Comparison of ENCODE assay signal across 12 cellular contexts in the genomic region with DNA sequence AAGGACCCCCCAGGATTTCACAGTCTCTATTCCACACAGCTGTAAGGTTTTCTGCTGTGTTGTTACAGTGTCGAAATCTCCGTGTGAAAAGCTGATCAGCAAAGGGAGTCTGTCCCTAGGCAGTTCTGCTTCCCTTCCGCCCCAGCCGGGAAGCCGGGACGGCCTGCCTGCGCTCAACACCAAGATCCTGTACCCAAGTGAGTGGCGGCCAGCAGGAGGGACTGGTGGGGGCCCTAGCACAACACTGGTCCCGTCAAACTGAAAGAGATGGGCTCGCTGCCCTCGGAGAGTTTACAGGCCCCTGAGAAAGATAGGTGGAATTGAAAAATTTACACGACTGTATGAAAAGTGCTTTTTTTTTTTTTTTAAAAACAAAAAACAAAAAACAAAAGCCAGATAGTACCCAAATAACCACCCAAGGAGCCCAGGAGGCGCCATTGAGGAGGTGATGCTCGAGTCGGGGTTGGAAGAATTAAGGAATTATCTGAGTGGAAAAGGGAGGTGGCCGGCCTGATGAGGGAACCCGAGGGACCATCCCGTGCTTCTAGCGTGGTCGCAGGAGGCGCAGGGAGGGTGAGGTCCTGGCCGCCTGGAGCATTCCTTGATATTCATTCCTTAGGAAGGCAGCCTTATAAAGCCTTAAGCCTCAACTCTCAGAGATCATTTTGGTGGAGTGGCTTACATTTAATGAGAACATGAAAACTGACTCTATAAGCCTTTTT.
"Had no signal": no experiment of that assay in that cellular context is flagged by ENCODE, and none has a peak within 500 bp of the region (broad histone marks: within the 10 kb centered on the region; RNA-seq: fewer than 3 reads in every experiment).

No MANE protein-coding gene starts in this region.

- H3K27ac Mint-ChIP-seq: nephron progenitor cell had no signal

- H3K9me3 ChIP-seq: left ventricle myocardium inferior, ovary had no signal

- ATAC-seq: Right ventricle myocardium inferior; stimulated activated naive B cell treated with anti-CD40 and anti-IgM and Interleukin-4, amounts not matched to agents 10 μg/mL and 1 μg/mL and 100 μg/mL, for 72 hours had no signal

- H3K4me3 ChIP-seq: left ventricle myocardium inferior, ovary had no signal

- H3K27me3 Mint-ChIP-seq: brain; stimulated activated naive B cell treated with anti-CD40 and anti-IgM and Interleukin-4, amounts not matched to agents 10 μg/mL and 1 μg/mL and 100 μg/mL, for 72 hours had no signal

- H3K36me3 ChIP-seq: ovary had no signal

- FAIRE-seq: islet of Langerhans had no signal

- H3K27ac ChIP-seq: left ventricle myocardium inferior, ovary had no signal

- H3K4me3 Mint-ChIP-seq: brain; nephron progenitor cell; stimulated activated naive B cell treated with anti-CD40 and anti-IgM and Interleukin-4, amounts not matched to agents 10 μg/mL and 1 μg/mL and 100 μg/mL, for 72 hours had no signal

- DNase-seq: activated CD4-positive, alpha-beta T cell treated with anti-CD3 and anti-CD28 coated beads, Interleukin-2, amount 50 U/mL, for 1 hour; activated naive CD4-positive, alpha-beta T cell; activated T-cell treated with anti-CD3 and anti-CD28 coated beads, Interleukin-2, amount 50 U/mL, for 1 hour; amniotic stem cell; left ventricle myocardium inferior; nephron progenitor cell; stimulated activated CD4-positive, alpha-beta T cell treated with anti-CD3 and anti-CD28 coated beads, Interleukin-1b, Interleukin-23, amount 100 ng/mL, for 48 hours; stimulated activated naive B cell treated with anti-CD40 and anti-IgM and Interleukin-4, amounts not matched to agents 10 μg/mL and 1 μg/mL and 100 μg/mL, for 72 hours had no signal

- H3K9me3 Mint-ChIP-seq: brain; nephron progenitor cell; stimulated activated naive B cell treated with anti-CD40 and anti-IgM and Interleukin-4, amounts not matched to agents 10 μg/mL and 1 μg/mL and 100 μg/mL, for 72 hours had no signal

- H3K27me3 ChIP-seq: ovary had no signal
